Comparison of ENCODE assay signal across 16 cellular contexts in genomic region chr11:94895971-94896370, GRCh38.
A peak's percentile ranks its signal among the peaks of the same experiment; 100 is the strongest.
DNase-seq lines count a peak whose midpoint lies in the region; ATAC-seq and TF ChIP-seq lines count a peak whose summit lies in the region.
"Had no signal": no experiment of that assay in that cellular context is flagged by ENCODE, and none has a peak within 500 bp of the region (broad histone marks: within the 10 kb centered on the region; RNA-seq: fewer than 3 reads in every experiment).

No MANE protein-coding gene starts in this region.

- H3K27me3 ChIP-seq in SK-N-SH (ENCODE audit: insufficient read depth) (no peaks in the 10 kb centered on the region), smooth muscle cell (ENCODE audit: low read depth) (no peaks in the 10 kb centered on the region)
- H3K27me3 ChIP-seq: heart left ventricle, upper lobe of left lung had no signal

- intact Hi-C loops in activated CD8-positive, alpha-beta T cell treated with anti-CD3 and anti-CD28 coated beads for 36 hours (cut with micrococcal nuclease): loop anchor here (5.0 kb wide), 3 partner anchors 104 to 379 kb away; no protein-coding TSS in a partner anchor

- no peak overlapping the region for H3K4me3 ChIP-seq in SK-N-SH (ENCODE audit: low read depth in 2 of 2, low read length in 1 of 2)
- H3K4me3 ChIP-seq in fibroblast of the aortic adventitia (ENCODE audit: low read depth, low read length): no peak overlapping the region
- H3K4me3 ChIP-seq in smooth muscle cell: no peak overlapping the region
- H3K4me3 ChIP-seq: heart left ventricle, lower lobe of right lung, upper lobe of left lung had no signal

- H3K9me3 ChIP-seq in SK-N-SH (peaks cover 7% of the 10 kb centered on the region; the same call in 1 of the 2 replicates), smooth muscle cell (replicated peaks; ENCODE audit: low read depth) (no peaks in the 10 kb centered on the region)
- H3K9me3 ChIP-seq: upper lobe of left lung had no signal

- no peak for TF ChIP-seq RAD21 in SK-N-SH (IDR thresholded peaks at IDR 0.05; ENCODE audit: low read length)

- H3K4me2 ChIP-seq in SK-N-SH (no peak overlapping the region), smooth muscle cell (no peak overlapping the region)

- H3F3A ChIP-seq in SK-N-SH (replicated peaks; ENCODE audit: insufficient read depth) (peaks cover 6% of the 10 kb centered on the region), smooth muscle cell (ENCODE audit: low read depth) (peaks cover 6% of the 10 kb centered on the region)

- CTCF ChIA-PET in SK-N-SH (lab: Yijun Ruan, JAX): interaction anchor here (0.9 to 3.9 kb wide), 5 partner anchors 15 to 274 kb away, joined by 3 to 74 read pairs (median 17); no protein-coding TSS in a partner anchor
- CTCF ChIA-PET in activated CD8-positive, alpha-beta T cell treated with anti-CD3 and anti-CD28 coated beads for 36 hours (lab: Charles Lee): interaction anchor here (0.9 to 3.4 kb wide), 4 partner anchors 16 to 272 kb away, joined by 3 to 25 read pairs (median 10); no protein-coding TSS in a partner anchor

- no peak overlapping the region for H3K27ac Mint-ChIP-seq in activated CD8-positive, alpha-beta T cell treated with anti-CD3 and anti-CD28 coated beads for 36 hours
- H3K27ac Mint-ChIP-seq: activated CD4-positive, alpha-beta memory T cell treated with anti-CD3 and anti-CD28 coated beads for 36 hours had no signal

- H3K36me3 Mint-ChIP-seq in activated CD8-positive, alpha-beta T cell treated with anti-CD3 and anti-CD28 coated beads for 36 hours (ENCODE audit: low read depth): no peaks in the 10 kb centered on the region

- no peak for TF ChIP-seq EP300 in SK-N-SH (IDR thresholded peaks at IDR 0.05; ENCODE audit: borderline replicate concordance in 1 of 2, low read depth in 1 of 2, low read length in 1 of 2)

- TF ChIP-seq CTCF in SK-N-SH (IDR thresholded peaks at IDR 0.05): no peak
- no peak for TF ChIP-seq CTCF in fibroblast of the aortic adventitia (IDR thresholded peaks at IDR 0.05; ENCODE audit: insufficient read depth, low read length)
- TF ChIP-seq CTCF in smooth muscle cell (IDR thresholded peaks at IDR 0.05; ENCODE audit: borderline replicate concordance, insufficient read depth, poor library complexity, severe bottlenecking): no peak
- no peak for TF ChIP-seq CTCF in activated CD8-positive, alpha-beta T cell treated with anti-CD3 and anti-CD28 coated beads for 36 hours (IDR thresholded peaks at IDR 0.05)

- POLR2A ChIA-PET in SK-N-SH (lab: Yijun Ruan, JAX): no interaction called here
- POLR2A ChIA-PET in activated CD8-positive, alpha-beta T cell treated with anti-CD3 and anti-CD28 coated beads for 36 hours (lab: Charles Lee): no interaction called here

- H2AFZ ChIP-seq in SK-N-SH (ENCODE audit: low read depth) (no peak overlapping the region), smooth muscle cell (ENCODE audit: low read depth) (no peak overlapping the region)

- H4K20me1 ChIP-seq in SK-N-SH (ENCODE audit: insufficient read depth) (no peaks in the 10 kb centered on the region), smooth muscle cell (ENCODE audit: low read depth) (no peaks in the 10 kb centered on the region)

- no peak overlapping the region for H3K9ac ChIP-seq in SK-N-SH
- H3K9ac ChIP-seq in smooth muscle cell (ENCODE audit: low read depth): no peak overlapping the region

- no peaks in the 10 kb centered on the region for H3K4me1 Mint-ChIP-seq in activated CD8-positive, alpha-beta T cell treated with anti-CD3 and anti-CD28 coated beads for 36 hours (ENCODE audit: low read depth)

- ATAC-seq in SK-N-SH treated with all-trans-retinoic acid at 6 μM for 48 hours: peak; percentile 64
- no peak for ATAC-seq in activated CD8-positive, alpha-beta T cell treated with anti-CD3 and anti-CD28 coated beads for 36 hours
- ATAC-seq in HG02885 (IDR thresholded peaks at IDR 0.05; ENCODE audit: poor library complexity, unreplicated experiment): no peak

- H3K79me2 ChIP-seq in SK-N-SH (ENCODE audit: insufficient read depth) (no peaks in the 10 kb centered on the region), smooth muscle cell (ENCODE audit: low read depth) (peaks cover 23% of the 10 kb centered on the region)

- 88% methylated on average over 2 of the region's 2 CpGs for WGBS in SK-N-SH (ENCODE audit: low lambda C conversion rate)
- WGBS in smooth muscle cell (ENCODE audit: low lambda C conversion rate): 59% methylated on average over 2 of the region's 2 CpGs

- peaks cover 14% of the 10 kb centered on the region for H3K9me3 Mint-ChIP-seq in activated CD8-positive, alpha-beta T cell treated with anti-CD3 and anti-CD28 coated beads for 36 hours

- no peak overlapping the region for H3K4me3 Mint-ChIP-seq in activated CD8-positive, alpha-beta T cell treated with anti-CD3 and anti-CD28 coated beads for 36 hours
- H3K4me3 Mint-ChIP-seq: activated CD4-positive, alpha-beta memory T cell treated with anti-CD3 and anti-CD28 coated beads for 36 hours had no signal

- H3K9me2 ChIP-seq in SK-N-SH: no peaks in the 10 kb centered on the region

- no peaks in the 10 kb centered on the region for H3K27me3 Mint-ChIP-seq in activated CD8-positive, alpha-beta T cell treated with anti-CD3 and anti-CD28 coated beads for 36 hours
- H3K27me3 Mint-ChIP-seq: activated CD4-positive, alpha-beta memory T cell treated with anti-CD3 and anti-CD28 coated beads for 36 hours had no signal

- H3K4me1 ChIP-seq in SK-N-SH (ENCODE audit: control insufficient read depth in 1 of 2, insufficient read depth in 2 of 2, low read depth in 1 of 2, low read length in 1 of 2) (peaks cover 0 to 5% of the 10 kb centered on the region in 2 experiments; a peak in 1 of 4 replicates), smooth muscle cell (ENCODE audit: low read depth) (no peaks in the 10 kb centered on the region)
- H3K4me1 ChIP-seq: lower lobe of right lung, upper lobe of left lung had no signal

- no peak for DNase-seq in SK-N-SH
- peak; percentile 91 for DNase-seq in amniotic epithelial cell (ENCODE audit: low read depth)
- peak; percentile 60 for DNase-seq in fibroblast of the aortic adventitia (ENCODE audit: low read depth)
- DNase-seq in smooth muscle cell (lab: John Stamatoyannopoulos, UW; ENCODE audit: unreplicated experiment): no peak
- DNase-seq in activated CD8-positive, alpha-beta T cell treated with anti-CD3 and anti-CD28 coated beads for 36 hours: no peak
- no peak for DNase-seq in NCI-H187 (lab: John Stamatoyannopoulos, UW)
- DNase-seq: activated CD4-positive, alpha-beta memory T cell treated with anti-CD3 and anti-CD28 coated beads for 36 hours; activated naive CD4-positive, alpha-beta T cell; cortex of kidney; heart left ventricle; Karpas-422; lower lobe of right lung; T-helper 2 cell; upper lobe of left lung had no signal

- H3K27ac ChIP-seq in SK-N-SH (ENCODE audit: low read depth in 2 of 2, low read length in 1 of 2): peak overlapping the region in 1 of 2 experiments; percentile 28; a peak in 1 of 4 replicates
- peak overlapping the region; percentile 70 for H3K27ac ChIP-seq in smooth muscle cell (ENCODE audit: low read depth)
- H3K27ac ChIP-seq: lower lobe of right lung, upper lobe of left lung had no signal

- H3K36me3 ChIP-seq in SK-N-SH (replicated peaks in 1 of 2; ENCODE audit: control insufficient read depth in 1 of 2, insufficient read depth in 2 of 2, low read length in 1 of 2): peaks cover 10 to 13% of the 10 kb centered on the region in 2 experiments
- peaks cover 6% of the 10 kb centered on the region for H3K36me3 ChIP-seq in smooth muscle cell (ENCODE audit: low read depth)
- H3K36me3 ChIP-seq: lower lobe of right lung, upper lobe of left lung had no signal

TF ChIP-seq in SK-N-SH treated with all-trans-retinoic acid at 6 μM for 48 hours, 23 proteins besides CTCF, POLR2A, EP300 and RAD21 (continues in another document):
- no peak for TF ChIP-seq TCF4 (CRISPR knock-in tag; IDR thresholded peaks at IDR 0.05; ENCODE audit: borderline replicate concordance)
- TF ChIP-seq CSRNP3 (CRISPR knock-in tag; IDR thresholded peaks at IDR 0.05): no peak
- TF ChIP-seq ISL1 (CRISPR knock-in tag; IDR thresholded peaks at IDR 0.05): no peak
- TF ChIP-seq ARNTL (CRISPR knock-in tag; IDR thresholded peaks at IDR 0.05; ENCODE audit: borderline replicate concordance, low read depth): no peak
- no peak for TF ChIP-seq BACH2 (CRISPR knock-in tag; IDR thresholded peaks at IDR 0.05; ENCODE audit: borderline replicate concordance)
- no peak for TF ChIP-seq ZC3H10 (CRISPR knock-in tag; IDR thresholded peaks at IDR 0.05)

TF ChIP-seq in SK-N-SH, 30 proteins besides CTCF, POLR2A, EP300 and RAD21:
- TF ChIP-seq USF2 (IDR thresholded peaks at IDR 0.05; ENCODE audit: borderline replicate concordance, low read depth, low read length) (no peak), IRF3 (IDR thresholded peaks at IDR 0.05; ENCODE audit: low read depth, low read length) (no peak), RXRA (IDR thresholded peaks at IDR 0.05; ENCODE audit: borderline replicate concordance, low read depth) (no peak)

Comparison
In these comparisons a context has a peak if more than half of its experiments do, and no peak if none do; other contexts are left out.
1. DNase-seq: peak in amniotic epithelial cell (single experiment) and fibroblast of the aortic adventitia (single experiment); none in SK-N-SH (single experiment), smooth muscle cell (single experiment), activated CD8-positive, alpha-beta T cell treated with anti-CD3 and anti-CD28 coated beads for 36 hours (single experiment) and NCI-H187 (0 of 2).